Comparison of ENCODE assay signal across 8 cellular contexts in the genomic region with DNA sequence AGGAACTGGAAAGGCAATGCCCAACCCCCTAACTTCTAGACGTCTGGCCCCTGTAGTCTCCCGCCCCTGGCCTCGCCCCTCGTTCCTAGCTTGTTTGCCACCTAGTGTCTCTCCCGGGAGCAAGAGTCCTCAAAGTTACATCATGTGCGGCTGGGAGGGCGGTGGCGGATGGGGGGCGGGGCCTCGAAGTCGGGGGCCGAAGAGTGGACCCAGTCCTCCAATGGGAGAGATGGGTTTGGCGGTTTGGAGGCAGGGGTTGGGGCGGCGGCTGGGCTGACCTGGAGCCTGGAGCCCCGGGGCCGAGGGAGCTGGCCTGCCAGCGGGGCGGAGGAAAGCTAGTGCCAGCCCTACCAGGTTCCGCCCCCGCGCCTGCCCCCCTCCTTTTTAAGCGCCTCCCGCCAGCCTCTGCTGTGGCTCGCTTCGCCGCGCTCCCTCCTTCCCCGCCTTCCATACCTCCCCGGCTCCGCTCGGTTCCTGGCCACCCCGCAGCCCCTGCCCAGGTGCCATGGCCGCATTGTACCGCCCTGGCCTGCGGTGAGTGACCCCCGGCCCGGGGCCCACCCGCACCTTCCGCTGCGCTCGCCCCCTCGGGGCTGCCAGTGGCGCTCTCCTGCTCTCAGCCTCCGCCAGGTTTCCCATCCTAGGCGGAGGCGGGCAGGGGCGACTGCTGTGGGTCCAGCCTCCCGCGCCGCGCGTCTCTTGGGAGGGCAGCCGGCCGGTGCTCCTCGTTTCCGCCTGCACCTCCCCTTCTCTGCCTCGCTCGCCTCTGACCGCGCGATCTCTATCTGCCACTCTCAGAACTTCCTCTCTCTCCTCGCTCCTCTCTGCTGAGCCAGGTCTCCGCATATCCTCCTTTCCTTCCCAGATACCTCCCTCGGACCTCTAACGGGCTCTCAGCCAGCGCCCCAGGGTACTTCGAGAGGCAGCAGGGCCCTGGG. TPM values are rescaled to one million over a fixed set of nuclear protein-coding genes. Genes with fewer than 3 reads are reported as not detected.
DNase-seq lines count a peak whose midpoint lies in the region; ATAC-seq, FAIRE-seq and TF ChIP-seq lines count a peak whose summit lies in the region.

Gene PCK2 (plus strand): TSS at position 411 of the 938 bp plus-strand sequence. CDS start 95 bp downstream, at position 506.

- TF ChIP-seq CTCF in prostate gland (IDR thresholded peaks at IDR 0.05), result peak in 2 of 4 experiments; percentile 23 to 35

- intact Hi-C loops in left cardiac atrium (cut with DNase I) (loop anchor here in 1 of 2 donors (5.0 kb wide), 1 partner anchor 37 kb away; no protein-coding TSS in a partner anchor), prostate gland (cut with DNase I) (loop anchor here (2.0 to 5.0 kb wide), 3 partner anchors 21 to 1592 kb away; partner anchors contain the start of genes DCAF11 and NRL)

- no peaks in the 10 kb centered on the region for H3K4me1 ChIP-seq in prostate gland (replicated peaks)

- WGBS in adipose tissue, 3 donors, result 0 to 1% (median 0%) methylated on average over 48 to 68 of the region's 68 CpGs
- WGBS in prostate gland, result under 1% methylated on average over 67 of the region's 68 CpGs

- FAIRE-seq in urothelium cell line (lab: Jason Lieb, UNC), result no peak

- peak within 1 kb of the TSS; percentile 66 to 93 for H3K4me3 ChIP-seq in prostate gland

- H3K9me3 ChIP-seq in prostate gland, result no peaks in the 10 kb centered on the region

- ATAC-seq in HG02623 (IDR thresholded peaks at IDR 0.05; ENCODE audit: unreplicated experiment) (peak; percentile 41), left cardiac atrium (peak; percentile 88 to 95)

- DNase-seq in GM04503 (ENCODE audit: low read depth), result peak; percentile 70
- peak; percentile 75 for DNase-seq in NCI-H128 (lab: John Stamatoyannopoulos, UW; ENCODE audit: unreplicated experiment)
- DNase-seq in T follicular helper cell (ENCODE audit: low read depth), result peak; percentile 54
- peak; percentile 94 for DNase-seq in left cardiac atrium
- peak; percentile 89 for DNase-seq in prostate gland (ENCODE audit: low spot score)
- DNase-seq in urothelium cell line (ENCODE audit: low spot score), result peak; percentile 97

- H3K36me3 ChIP-seq in prostate gland, result no peaks in the 10 kb centered on the region

- H3K27ac ChIP-seq in adipose tissue (ENCODE audit: low read depth, low read length) (no peak within 1 kb of the TSS), prostate gland (peak within 1 kb of the TSS; percentile 93 to 98)

- no peak for TF ChIP-seq POLR2A in prostate gland (IDR thresholded peaks at IDR 0.05)

- no peaks in the 10 kb centered on the region for H3K27me3 ChIP-seq in prostate gland (replicated peaks; ENCODE audit: insufficient read depth)

RNA-seq across cellular contexts. Expression of gene PCK2, which starts in this region (rescaled TPM):
- polyA plus RNA-seq in adipose tissue, result 10 to 100 TPM; 22.0 to 75.5 (median 29.5) TPM
- 10 to 100 TPM; 11.5 to 13.0 TPM for total RNA-seq in left cardiac atrium
- 10 to 100 TPM; 15.4 to 21.8 TPM for total RNA-seq in prostate gland
